8 cellular contexts compared by ENCODE assay signal in the genomic region with DNA sequence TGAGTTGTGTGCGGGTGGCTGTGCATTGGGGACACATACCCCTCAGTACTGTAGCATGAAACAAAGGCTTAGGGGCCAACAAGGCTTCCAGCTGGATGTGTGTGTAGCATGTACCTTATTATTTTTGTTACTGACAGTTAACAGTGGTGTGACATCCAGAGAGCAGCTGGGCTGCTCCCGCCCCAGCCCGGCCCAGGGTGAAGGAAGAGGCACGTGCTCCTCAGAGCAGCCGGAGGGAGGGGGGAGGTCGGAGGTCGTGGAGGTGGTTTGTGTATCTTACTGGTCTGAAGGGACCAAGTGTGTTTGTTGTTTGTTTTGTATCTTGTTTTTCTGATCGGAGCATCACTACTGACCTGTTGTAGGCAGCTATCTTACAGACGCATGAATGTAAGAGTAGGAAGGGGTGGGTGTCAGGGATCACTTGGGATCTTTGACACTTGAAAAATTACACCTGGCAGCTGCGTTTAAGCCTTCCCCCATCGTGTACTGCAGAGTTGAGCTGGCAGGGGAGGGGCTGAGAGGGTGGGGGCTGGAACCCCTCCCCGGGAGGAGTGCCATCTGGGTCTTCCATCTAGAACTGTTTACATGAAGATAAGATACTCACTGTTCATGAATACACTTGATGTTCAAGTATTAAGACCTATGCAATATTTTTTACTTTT. TPM values are rescaled to one million over a fixed set of nuclear protein-coding genes. Genes with fewer than 3 reads are reported as not detected.
DNase-seq lines count a peak whose midpoint lies in the region; ATAC-seq and TF ChIP-seq lines count a peak whose summit lies in the region.

No MANE protein-coding gene starts in this region.

- H3K36me3 ChIP-seq in heart right ventricle: peaks cover 0 to 24% (median 11%) of the 10 kb centered on the region in 9 donors
- peaks cover 0 to 12% of the 10 kb centered on the region in 2 donors for H3K36me3 ChIP-seq in prostate gland

- TF ChIP-seq CTCF in heart right ventricle (IDR thresholded peaks at IDR 0.05) (no peak), WI38 (IDR thresholded peaks at IDR 0.05; ENCODE audit: low read depth, low read length) (no peak), fibroblast of pulmonary artery (IDR thresholded peaks at IDR 0.05; ENCODE audit: low read length, missing control alignments) (no peak), prostate gland (IDR thresholded peaks at IDR 0.05) (no peak)

- TF ChIP-seq POLR2A in prostate gland (IDR thresholded peaks at IDR 0.05): peak; percentile 25

- H3K4me3 ChIP-seq in heart right ventricle (peak overlapping the region; percentile 55 to 96 (median 82)), WI38 (ENCODE audit: low read depth, low read length) (peak overlapping the region; percentile 87), fibroblast of pulmonary artery (replicated peaks; ENCODE audit: low read depth, low read length) (peak overlapping the region; percentile 100), prostate gland (peak overlapping the region; percentile 71 to 76)

- DNase-seq in heart right ventricle (peak in 1 of 2 donors; percentile 33), Right ventricle myocardium inferior (ENCODE audit: missing footprints) (no peak), fibroblast of pulmonary artery (ENCODE audit: low read depth) (peak; percentile 60), prostate gland (ENCODE audit: low spot score) (no peak), NCI-H1436 treated with DMSO at 0.1 percent for 48 hours (lab: John Stamatoyannopoulos, UW) (no peak), CD1c-positive myeloid dendritic cell (ENCODE audit: extremely low spot score) (no peak)
- DNase-seq in activated CD4-positive, CD25-positive, alpha-beta regulatory T cell treated with anti-CD3 and anti-CD28 coated beads, Interleukin-2, amount 50 U/mL, for 72 hours: no peak

- peak overlapping the region; percentile 93 to 100 (median 98) for H3K27ac ChIP-seq in heart right ventricle
- H3K27ac ChIP-seq in prostate gland: peak overlapping the region; percentile 97 to 98

- intact Hi-C loops in heart right ventricle (cut with DNase I): loop anchor here in 7 of 10 donors (1.0 to 5.0 kb wide), 7 partner anchors 22 to 61 kb away; no protein-coding TSS in a partner anchor
- intact Hi-C loops in Right ventricle myocardium inferior (cut with DNase I): loop anchor here (2.0 to 5.0 kb wide), 3 partner anchors 21 to 53 kb away; no protein-coding TSS in a partner anchor
- intact Hi-C loops in prostate gland (cut with DNase I): loop anchor here (2.0 to 10.0 kb wide), 2 partner anchors 61 to 141 kb away; no protein-coding TSS in a partner anchor

- H3K9me3 ChIP-seq in heart right ventricle (no peaks in the 10 kb centered on the region), prostate gland (no peaks in the 10 kb centered on the region)

- peaks cover 0 to 52% (median 44%) of the 10 kb centered on the region in 9 donors for H3K4me1 ChIP-seq in heart right ventricle
- no peaks in the 10 kb centered on the region for H3K4me1 ChIP-seq in prostate gland (replicated peaks)

- WGBS in heart right ventricle, 2 donors: 9 to 11% methylated on average over 12 of the region's 12 CpGs
- 2% methylated on average over 12 of the region's 12 CpGs for WGBS in prostate gland

- ATAC-seq in heart right ventricle: no peak
- ATAC-seq in Right ventricle myocardium inferior: no peak

- H3K27me3 ChIP-seq in heart right ventricle (no peaks in the 10 kb centered on the region), prostate gland (replicated peaks; ENCODE audit: insufficient read depth) (no peaks in the 10 kb centered on the region)

RNA-seq across cellular contexts. Expression of a gene that starts 1.8 kb away (rescaled TPM):
- total RNA-seq in heart right ventricle (100 to 1,000 TPM in 1 of 10 donors, 10 to 100 TPM in 9; 13.6 to 102 (median 30.2) TPM), Right ventricle myocardium inferior (71.4 TPM), prostate gland (100 to 1,000 TPM; 259 to 265 TPM)
- polyA plus RNA-seq in heart right ventricle: 100 to 1,000 TPM in 1 of 2 donors, 10 to 100 TPM in 1; 64.7 to 135 TPM

RNA-seq across cellular contexts. Expression of a gene that starts 59.4 kb away (rescaled TPM):
- total RNA-seq in heart right ventricle: 10 to 100 TPM; 25.2 to 40.5 (median 33.0) TPM
- 10 to 100 TPM in 1 of 2 donors, 1 to 10 TPM in 1; 8.4 to 35.8 TPM for polyA plus RNA-seq in heart right ventricle
- total RNA-seq in Right ventricle myocardium inferior: 35.4 TPM
- 10 to 100 TPM; 14.8 to 38.3 TPM for total RNA-seq in prostate gland

RNA-seq across cellular contexts. Expression of a gene that starts 59.7 kb away (rescaled TPM):
- total RNA-seq in heart right ventricle (100 to 1,000 TPM; 181 to 246 (median 221) TPM), Right ventricle myocardium inferior (239 TPM), prostate gland (100 to 1,000 TPM in 1 of 2 donors, 10 to 100 TPM in 1; 73.4 to 123 TPM)
- 100 to 1,000 TPM; 129 to 149 TPM for polyA plus RNA-seq in heart right ventricle
